13 cellular contexts compared by ENCODE assay signal in the genomic region with DNA sequence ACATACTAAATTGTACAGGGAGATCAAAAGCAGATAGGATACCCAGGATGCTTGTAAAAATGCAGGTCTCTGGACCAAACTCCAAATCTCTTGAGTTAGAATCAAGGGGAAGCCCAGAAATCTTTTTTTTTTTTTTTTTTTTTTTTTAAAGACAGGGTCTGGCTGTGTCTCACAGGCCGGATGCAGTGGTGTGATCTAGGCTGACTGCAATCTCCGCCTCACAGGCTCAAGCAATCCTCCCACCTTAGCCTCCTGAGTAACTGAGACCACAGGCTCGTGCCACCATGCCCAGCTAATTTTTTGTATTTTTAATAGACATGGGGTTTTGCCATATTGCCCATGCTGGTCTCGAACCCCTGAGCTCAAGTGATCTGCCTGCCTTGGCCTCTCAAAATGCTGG.
"Had no signal": no experiment of that assay in that cellular context is flagged by ENCODE, and none has a peak within 500 bp of the region (broad histone marks: within the 10 kb centered on the region; RNA-seq: fewer than 3 reads in every experiment).

No MANE protein-coding gene starts in this region.

- H3K27me3 Mint-ChIP-seq: T-helper 17 cell had no signal

- H3K4me3 Mint-ChIP-seq: T-helper 17 cell had no signal

- H3K27ac Mint-ChIP-seq: T-helper 17 cell had no signal

- ATAC-seq: gastrocnemius medialis, heart right ventricle, T-helper 17 cell had no signal

- DNase-seq: activated T-cell treated with anti-CD3 and anti-CD28 coated beads for 4 hours; caudate nucleus; effector CD8-positive, alpha-beta T cell; gastrocnemius medialis; heart right ventricle; left ventricle myocardium inferior; mesenchymal stem cell; stimulated activated CD4-positive, alpha-beta T cell treated with anti-CD3 and anti-CD28 coated beads, Interleukin-15, amount 100 ng/mL, for 24 hours; stimulated activated CD4-positive, alpha-beta T cell treated with anti-CD3 and anti-CD28 coated beads, Interleukin-4, amount 100 ng/mL, for 4 hours; T-helper 17 cell; thyroid gland; uterus had no signal

- H3K4me3 ChIP-seq: coronary artery, gastrocnemius medialis, heart right ventricle, left ventricle myocardium inferior, thyroid gland, uterus had no signal
